ENCODE assay signal across 8 cellular contexts in genomic region chr2:10120938-10121574, GRCh38. TPM values are rescaled to one million over a fixed set of nuclear protein-coding genes. Genes with fewer than 3 reads are reported as not detected.
DNase-seq lines count a peak whose midpoint lies in the region; ATAC-seq and TF ChIP-seq lines count a peak whose summit lies in the region.

No MANE protein-coding gene starts in this region.

- H3K4me1 Mint-ChIP-seq in brain (peaks cover 50% of the 10 kb centered on the region), mesothelial cell of epicardium (peaks cover 35% of the 10 kb centered on the region)

- ATAC-seq in GM19328 (IDR thresholded peaks at IDR 0.05; ENCODE audit: unreplicated experiment) (no peak), GM21825 (IDR thresholded peaks at IDR 0.05; ENCODE audit: unreplicated experiment) (no peak), GM18502 (IDR thresholded peaks at IDR 0.05; ENCODE audit: poor library complexity, unreplicated experiment) (no peak)

- DNase-seq in NCI-H2196 (lab: John Stamatoyannopoulos, UW; ENCODE audit: unreplicated experiment) (peak; percentile 66), NCI-H2196 treated with DMSO at 0.1 percent for 48 hours (lab: John Stamatoyannopoulos, UW; ENCODE audit: unreplicated experiment) (no peak), NCI-H1694 treated with DMSO at 0.1 percent for 48 hours (lab: John Stamatoyannopoulos, UW) (peak; percentile 83), mesothelial cell of epicardium (ENCODE audit: low spot score in 2 of 2, unreplicated experiment in 2 of 2) (no peak)

- H3K9me3 Mint-ChIP-seq in brain (no peaks in the 10 kb centered on the region), mesothelial cell of epicardium (no peaks in the 10 kb centered on the region)

- H3K36me3 Mint-ChIP-seq in brain (no peaks in the 10 kb centered on the region), mesothelial cell of epicardium (no peaks in the 10 kb centered on the region)

- TF ChIP-seq CTCF in brain (conservative IDR thresholded peaks at IDR 0.05) (no peak), mesothelial cell of epicardium (IDR thresholded peaks at IDR 0.05; ENCODE audit: unreplicated experiment) (no peak)

- H3K4me3 Mint-ChIP-seq in brain: peak overlapping the region; percentile 93 to 97 (median 97)
- peak overlapping the region; percentile 92 for H3K4me3 Mint-ChIP-seq in mesothelial cell of epicardium

- peak overlapping the region in 3 of 5 experiments; percentile 43 to 70 (median 59) for H3K27ac Mint-ChIP-seq in brain
- H3K27ac Mint-ChIP-seq in mesothelial cell of epicardium: peak overlapping the region; percentile 52

- H3K27me3 Mint-ChIP-seq in brain (peaks cover 9% of the 10 kb centered on the region), mesothelial cell of epicardium (ENCODE audit: low read depth) (peaks cover 6% of the 10 kb centered on the region)

RNA-seq across cellular contexts. Expression of gene RRM2, which starts 1.5 kb away (rescaled TPM):
- polyA plus RNA-seq in brain (ENCODE audit: insufficient read depth, low read depth, low replicate concordance): 45.9 TPM
- total RNA-seq in mesothelial cell of epicardium: 30.8 to 35.7 TPM (median 32.7 TPM) in 3 replicates

RNA-seq across cellular contexts. Expression of gene CYS1, which starts 40.8 kb away (rescaled TPM):
- polyA plus RNA-seq in brain (ENCODE audit: insufficient read depth, low read depth, low replicate concordance): 1.7 TPM
- 1.3 to 1.4 TPM (median 1.3 TPM) in 3 replicates for total RNA-seq in mesothelial cell of epicardium

Comparison
In these comparisons a context has a peak if more than half of its experiments do, and no peak if none do; other contexts are left out.
1. DNase-seq: peak in NCI-H2196 (single experiment) and NCI-H1694 treated with DMSO at 0.1 percent for 48 hours (single experiment); none in NCI-H2196 treated with DMSO at 0.1 percent for 48 hours (single experiment) and mesothelial cell of epicardium (0 of 2).